In genomic region chr1:179630719-179631118, GRCh38 we compare ENCODE assay signal across 31 cellular contexts. TPM values are rescaled to one million over a fixed set of nuclear protein-coding genes. Genes with fewer than 3 reads are reported as not detected.
"Had no signal": no experiment of that assay in that cellular context is flagged by ENCODE, and none has a peak within 500 bp of the region (broad histone marks: within the 10 kb centered on the region; RNA-seq: fewer than 3 reads in every experiment).

No MANE protein-coding gene starts in this region.

- H3K36me3 ChIP-seq: stomach, suprapubic skin, thoracic aorta, thyroid gland, tibial artery, tibial nerve, transverse colon, upper lobe of left lung, upper lobe of right lung, uterus, vagina had no signal

- H3K4me1 ChIP-seq: stomach, suprapubic skin, testis, thyroid gland, tibial artery, tibial nerve, transverse colon, upper lobe of left lung, upper lobe of right lung, uterus, vagina had no signal

- DNase-seq: stimulated activated CD4-positive, alpha-beta T cell treated with anti-CD3 and anti-CD28 coated beads, Interleukin-2, amount 100 ng/mL, for 48 hours; stimulated activated CD4-positive, alpha-beta T cell treated with anti-CD3 and anti-CD28 coated beads, Interleukin-4, amount 100 ng/mL, for 1 hour; stimulated activated CD4-positive, alpha-beta T cell treated with anti-CD3 and anti-CD28 coated beads, Interleukin-4, amount 100 ng/mL, for 24 hours; stimulated activated CD4-positive, alpha-beta T cell treated with anti-CD3 and anti-CD28 coated beads, Interleukin-4, amount 100 ng/mL, for 4 hours; stimulated activated CD8-positive, alpha-beta memory T cell treated with anti-CD3 and anti-CD28 coated beads, Interleukin-4, amount 100 ng/mL, for 48 hours; stimulated activated naive B cell treated with anti-CD40 and anti-IgM and Interleukin-4, amounts not matched to agents 10 μg/mL and 1 μg/mL and 100 μg/mL, for 72 hours; stimulated activated naive CD4-positive, alpha-beta T cell; stimulated activated naive CD4-positive, alpha-beta T cell treated with Interleukin-2 at 50 U/mL for 16 hours; stimulated activated naive CD8-positive, alpha-beta T cell treated with anti-CD3 and anti-CD28 coated beads, Interleukin-15, amount 100 ng/mL, for 72 hours; stimulated activated naive CD8-positive, alpha-beta T cell treated with anti-CD3 and anti-CD28 coated beads, Interleukin-15, Interleukin-2, amounts not matched to agents 100 U/mL and 50 U/mL, for 24 hours; stomach; substantia nigra; testis; thyroid gland; tibial artery; transverse colon; trophoblast cell; upper lobe of right lung; uterus had no signal

- H3K4me3 ChIP-seq: stomach, suprapubic skin, testis, thoracic aorta, thyroid gland, tibial artery, tibial nerve, transverse colon, upper lobe of left lung, upper lobe of right lung, uterus, vagina had no signal

- FAIRE-seq: urothelium cell line had no signal

- H3K27me3 ChIP-seq: stomach, suprapubic skin, testis, thyroid gland, tibial artery, tibial nerve, transverse colon, upper lobe of left lung, upper lobe of right lung, uterus, vagina had no signal

- H3K9me3 ChIP-seq: stomach, suprapubic skin, testis, thoracic aorta, thyroid gland, tibial artery, tibial nerve, transverse colon, upper lobe of left lung, upper lobe of right lung, uterus, vagina had no signal

- H3K27ac ChIP-seq: stomach, suprapubic skin, testis, thoracic aorta, thyroid gland, tibial artery, tibial nerve, transverse colon, upper lobe of left lung, upper lobe of right lung, uterus, vagina had no signal

- ATAC-seq: stimulated activated effector memory CD8-positive, alpha-beta T cell treated with anti-CD3 and anti-CD28 coated beads, Interleukin-12 subunit alpha, Interleukin-12 subunit beta, amount 100 ng/mL, for 72 hours; stimulated activated memory B cell treated with anti-CD40 and anti-IgM and Interleukin-4, amounts not matched to agents 10 μg/mL and 1 μg/mL and 100 μg/mL, for 72 hours; stimulated activated naive B cell treated with anti-CD40 and anti-IgM and Interleukin-4, amounts not matched to agents 10 μg/mL and 1 μg/mL and 100 μg/mL, for 72 hours; stimulated activated naive CD8-positive, alpha-beta T cell treated with anti-CD3 and anti-CD28 coated beads, Interleukin-15, amount 100 ng/mL, for 72 hours; stimulated activated naive CD8-positive, alpha-beta T cell treated with anti-CD3 and anti-CD28 coated beads, Interleukin-15, Interleukin-2, amounts not matched to agents 100 U/mL and 50 U/mL, for 24 hours; upper lobe of right lung had no signal

RNA-seq across cellular contexts. Expression of gene TDRD5, which starts 39.1 kb away (rescaled TPM):
- total RNA-seq: vagina had no signal

RNA-seq across cellular contexts. Expression of gene NPHS2, which starts 55.0 kb away (rescaled TPM):
- total RNA-seq: subcutaneous adipose tissue, suprapubic skin, temporal lobe, thoracic aorta, thyroid gland, tibial nerve, transverse colon, upper lobe of left lung, upper lobe of right lung, ureter, urinary bladder, uterus, vagina had no signal
- polyA plus RNA-seq: stomach had no signal
